In genomic region chr3:195113536-195113935, GRCh38 we compare ENCODE assay signal across 29 cellular contexts.
"Had no signal": no experiment of that assay in that cellular context is flagged by ENCODE, and none has a peak within 500 bp of the region (broad histone marks: within the 10 kb centered on the region; RNA-seq: fewer than 3 reads in every experiment).

No MANE protein-coding gene starts in this region.

- FAIRE-seq: TTC549 had no signal

- H3K9me3 Mint-ChIP-seq: activated CD4-positive, alpha-beta T cell treated with anti-CD3 and anti-CD28 coated beads, Interleukin-2, amount 10 ng/mL, durations not matched to agents 7 days and 5 days; activated naive CD4-positive, alpha-beta T cell treated with anti-CD3 and anti-CD28 coated beads for 36 hours; activated naive CD4-positive, alpha-beta T cell treated with anti-CD3 and anti-CD28 coated beads, Interleukin-2, amount 50 U/mL, for 72 hours; activated T-cell treated with anti-CD3 and anti-CD28 coated beads, Interleukin-2, amount 50 U/mL, for 4 hours; activated T-helper 1 cell treated with anti-CD3 and anti-CD28 coated beads, Interleukin-12 subunit alpha, Interleukin-12 subunit beta, Interleukin-2, Interleukin-4 antibody, amounts not matched to agents 30 ng/mL and 10 ng/mL and 1 ng/mL, durations not matched to agents 14 hours and 24 hours and 36 hours; central memory CD8-positive, alpha-beta T cell; T-helper 2 cell treated with Interferon-gamma antibody and Interleukin-4, amounts not matched to agents 5 μg/mL and 100 μg/mL, for 36 hours had no signal

- H2AFZ ChIP-seq: PC-9 had no signal

- H3K36me3 ChIP-seq: brain microvascular endothelial cell, SJCRH30 had no signal

- H3K27ac Mint-ChIP-seq: activated CD4-positive, alpha-beta T cell treated with anti-CD3 and anti-CD28 coated beads for 36 hours; activated CD4-positive, alpha-beta T cell treated with anti-CD3 and anti-CD28 coated beads, Interleukin-2, amount 10 ng/mL, durations not matched to agents 7 days and 5 days; activated naive CD4-positive, alpha-beta T cell treated with anti-CD3 and anti-CD28 coated beads for 36 hours; activated naive CD4-positive, alpha-beta T cell treated with anti-CD3 and anti-CD28 coated beads, Interleukin-2, amount 50 U/mL, for 72 hours; activated T-helper 1 cell treated with anti-CD3 and anti-CD28 coated beads, Interleukin-12 subunit alpha, Interleukin-12 subunit beta, Interleukin-2, Interleukin-4 antibody, amounts not matched to agents 30 ng/mL and 10 ng/mL and 1 ng/mL, durations not matched to agents 14 hours and 24 hours and 36 hours; T-helper 2 cell treated with Interferon-gamma antibody and Interleukin-4, amounts not matched to agents 5 μg/mL and 100 μg/mL, for 36 hours had no signal

- H3K9me3 ChIP-seq: SJCRH30 had no signal

- H3K36me3 Mint-ChIP-seq: activated naive CD4-positive, alpha-beta T cell treated with anti-CD3 and anti-CD28 coated beads, Interleukin-2, amount 50 U/mL, for 72 hours had no signal

- DNase-seq: activated CD4-positive, alpha-beta T cell treated with anti-CD3 and anti-CD28 coated beads for 36 hours; activated CD4-positive, alpha-beta T cell treated with anti-CD3 and anti-CD28 coated beads, Interleukin-2, amount 10 ng/mL, durations not matched to agents 7 days and 5 days; activated CD4-positive, alpha-beta T cell treated with anti-CD3 and anti-CD28 coated beads, Interleukin-2, amount 50 U/mL, for 48 hours; activated CD8-positive, alpha-beta memory T cell treated with anti-CD3 and anti-CD28 coated beads, Interleukin-2, amount 50 U/mL, for 4 hours; activated gamma-delta T cell treated with Interleukin-2 at 50 U/mL for 16 hours; activated naive CD4-positive, alpha-beta T cell treated with anti-CD3 and anti-CD28 coated beads for 36 hours; activated T-cell treated with anti-CD3 and anti-CD28 coated beads for 4 hours; activated T-cell treated with anti-CD3 and anti-CD28 coated beads, Interleukin-2, amount 50 U/mL, for 4 hours; amniotic stem cell; aorta; brain microvascular endothelial cell; NCI-H1105; NCI-H1417 treated with DMSO at 0.1 percent for 48 hours; NCI-H187 treated with DMSO at 0.1 percent for 48 hours; NCI-H2081; NCI-H2227 treated with DMSO at 0.1 percent for 48 hours; NCI-H510A treated with DMSO at 0.1 percent for 48 hours; NCI-H526 treated with DMSO at 0.1 percent for 48 hours; NCI-H774; PC-9; SHP77; SJCRH30 had no signal

- H3K4me1 Mint-ChIP-seq: activated CD4-positive, alpha-beta T cell treated with anti-CD3 and anti-CD28 coated beads for 36 hours; activated CD4-positive, alpha-beta T cell treated with anti-CD3 and anti-CD28 coated beads, Interleukin-2, amount 10 ng/mL, durations not matched to agents 7 days and 5 days; central memory CD8-positive, alpha-beta T cell had no signal

- H3K4me3 Mint-ChIP-seq: activated CD4-positive, alpha-beta T cell treated with anti-CD3 and anti-CD28 coated beads for 36 hours; activated CD4-positive, alpha-beta T cell treated with anti-CD3 and anti-CD28 coated beads, Interleukin-2, amount 10 ng/mL, durations not matched to agents 7 days and 5 days; activated naive CD4-positive, alpha-beta T cell treated with anti-CD3 and anti-CD28 coated beads for 36 hours; activated T-cell treated with anti-CD3 and anti-CD28 coated beads, Interleukin-2, amount 50 U/mL, for 4 hours; activated T-helper 1 cell treated with anti-CD3 and anti-CD28 coated beads, Interleukin-12 subunit alpha, Interleukin-12 subunit beta, Interleukin-2, Interleukin-4 antibody, amounts not matched to agents 30 ng/mL and 10 ng/mL and 1 ng/mL, durations not matched to agents 14 hours and 24 hours and 36 hours; central memory CD8-positive, alpha-beta T cell; T-helper 2 cell treated with Interferon-gamma antibody and Interleukin-4, amounts not matched to agents 5 μg/mL and 100 μg/mL, for 36 hours had no signal

- H3K27ac ChIP-seq: brain microvascular endothelial cell, PC-9, SJCRH30, SK-N-MC had no signal

- H3K4me1 ChIP-seq: SJCRH30 had no signal

- ATAC-seq: activated CD4-positive, alpha-beta T cell treated with anti-CD3 and anti-CD28 coated beads for 36 hours; activated CD4-positive, CD25-positive, alpha-beta regulatory T cell treated with anti-CD3 and anti-CD28 coated beads, Interleukin-2, amount 50 U/mL, for 24 hours; activated naive CD4-positive, alpha-beta T cell treated with anti-CD3 and anti-CD28 coated beads, Interleukin-2, amount 50 U/mL, for 72 hours; activated T-cell treated with anti-CD3 and anti-CD28 coated beads, Interleukin-2, amount 50 U/mL, for 4 hours had no signal

- H3K27me3 ChIP-seq: brain microvascular endothelial cell, SJCRH30 had no signal

- H3K4me2 ChIP-seq: PC-9 had no signal

- H3K4me3 ChIP-seq: PC-9, SJCRH30, SK-N-MC had no signal

- H3K27me3 Mint-ChIP-seq: activated CD4-positive, alpha-beta T cell treated with anti-CD3 and anti-CD28 coated beads for 36 hours; activated CD4-positive, alpha-beta T cell treated with anti-CD3 and anti-CD28 coated beads, Interleukin-2, amount 10 ng/mL, durations not matched to agents 7 days and 5 days; central memory CD8-positive, alpha-beta T cell had no signal
